14 cellular contexts compared by ENCODE assay signal in the genomic region with DNA sequence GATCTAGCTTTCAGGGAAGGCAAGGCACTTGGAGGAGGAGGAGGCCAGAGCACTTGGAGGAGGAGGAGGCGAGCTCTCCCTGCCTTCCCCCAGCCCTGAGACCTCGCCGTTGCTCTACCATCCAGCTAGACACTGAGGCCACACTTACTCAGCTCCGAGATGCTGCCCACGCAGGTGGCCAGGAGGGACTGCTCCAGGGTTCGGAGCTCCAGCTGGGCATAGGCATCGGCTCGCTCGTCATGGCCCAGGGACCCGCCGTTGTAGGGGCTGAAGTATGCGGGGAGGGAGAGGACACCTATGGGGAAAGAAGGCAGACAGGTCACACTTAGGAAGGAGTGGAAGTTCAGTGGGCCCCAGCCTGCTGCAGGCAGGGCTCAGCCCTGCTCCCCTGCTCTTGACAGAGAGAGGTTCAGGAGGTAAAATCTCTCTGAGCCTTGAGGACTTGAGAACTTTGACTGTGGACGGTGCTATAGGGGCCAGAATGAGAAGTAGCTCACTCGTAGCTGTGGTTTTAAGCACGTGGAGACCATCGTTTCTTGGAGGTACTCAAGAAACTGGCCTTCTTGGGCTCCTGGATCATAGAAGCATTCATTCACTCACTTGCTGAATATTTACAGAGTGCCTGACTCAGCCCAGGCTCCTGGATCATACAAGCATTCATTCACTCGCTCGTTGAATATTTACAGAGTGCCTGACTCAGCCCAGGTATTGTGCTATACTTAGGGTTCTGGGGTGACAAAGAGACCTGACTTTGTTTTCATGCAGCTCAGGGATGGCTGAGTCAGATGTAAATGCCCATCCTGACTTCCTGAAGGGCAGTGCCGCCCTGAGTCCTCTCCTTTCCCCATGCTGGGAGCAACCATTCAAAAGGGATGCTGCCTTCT.
DNase-seq lines count a peak whose midpoint lies in the region; ATAC-seq and TF ChIP-seq lines count a peak whose summit lies in the region.
"Had no signal": no experiment of that assay in that cellular context is flagged by ENCODE, and none has a peak within 500 bp of the region (broad histone marks: within the 10 kb centered on the region; RNA-seq: fewer than 3 reads in every experiment).

No MANE protein-coding gene starts in this region.

- H3K9me3 ChIP-seq in mammary epithelial cell (replicated peaks; ENCODE audit: insufficient read depth, low read length), result no peaks in the 10 kb centered on the region

- CTCF ChIA-PET in mammary epithelial cell (lab: Charles Lee; ENCODE audit: low non-redundant PET), result no interaction called here

- H3K4me3 ChIP-seq in mammary epithelial cell (replicated peaks in 1 of 3; ENCODE audit: insufficient read depth in 1 of 3, low read depth in 2 of 3, low read length in 3 of 3), result no peak overlapping the region
- H3K4me3 ChIP-seq: skin epidermis had no signal

- intact Hi-C loops in mammary epithelial cell (cut with micrococcal nuclease), result loop anchor here (1.0 to 5.0 kb wide), 2 partner anchors 58 to 70 kb away; no protein-coding TSS in a partner anchor

- H3K4me3 Mint-ChIP-seq in activated T-cell treated with anti-CD3 and anti-CD28 coated beads, Interleukin-2, amount 50 U/mL, for 4 hours, result no peak overlapping the region

- H3K27me3 ChIP-seq in mammary epithelial cell (ENCODE audit: insufficient read depth, low read length), result no peaks in the 10 kb centered on the region

- H2AFZ ChIP-seq in mammary epithelial cell (ENCODE audit: low read depth, low read length), result no peak overlapping the region

- H4K20me1 ChIP-seq in mammary epithelial cell (ENCODE audit: insufficient read depth, low read length), result no peaks in the 10 kb centered on the region

- dilution Hi-C loops in mammary epithelial cell (cut with HindIII; ENCODE audit: low sequenced_read_pairs), result loop anchor here (5.0 kb wide), 1 partner anchor 103 kb away; no protein-coding TSS in a partner anchor

- H3K27ac Mint-ChIP-seq in activated naive CD4-positive, alpha-beta T cell treated with anti-CD3 and anti-CD28 coated beads, Interleukin-2, amount 50 U/mL, for 72 hours, result peak overlapping the region in 1 of 2 donors; percentile 65

- 62% methylated on average over 10 of the region's 19 CpGs for WGBS in mammary epithelial cell (ENCODE audit: low coverage, missing lambda C conversion rate)

- H3K36me3 ChIP-seq in mammary epithelial cell (ENCODE audit: insufficient read depth, low read length), result no peaks in the 10 kb centered on the region

- peak; percentile 19 for DNase-seq in DMS153 (lab: John Stamatoyannopoulos, UW)
- DNase-seq in DMS153 treated with DMSO at 0.1 percent for 48 hours (lab: John Stamatoyannopoulos, UW; ENCODE audit: unreplicated experiment), result no peak
- DNase-seq in NCI-H226, result peak; percentile 57
- DNase-seq in mammary epithelial cell, result peak; percentile 97
- DNase-seq in renal cortical epithelial cell (ENCODE audit: low read depth), result peak; percentile 99
- no peak for DNase-seq in activated naive CD4-positive, alpha-beta T cell treated with anti-CD3 and anti-CD28 coated beads, Interleukin-2, amount 50 U/mL, for 72 hours (ENCODE audit: low spot score in 2 of 2)
- no peak for DNase-seq in activated T-cell treated with anti-CD3 and anti-CD28 coated beads, Interleukin-2, amount 50 U/mL, for 4 hours
- DNase-seq: activated naive CD4-positive, alpha-beta T cell; NCI-H1694 treated with DMSO at 0.1 percent for 48 hours; Right ventricle myocardium superior had no signal

- H3K4me2 ChIP-seq in mammary epithelial cell (ENCODE audit: insufficient read depth, low read depth, low read length), result peak overlapping the region; percentile 12

- H3K36me3 Mint-ChIP-seq in activated naive CD4-positive, alpha-beta T cell treated with anti-CD3 and anti-CD28 coated beads, Interleukin-2, amount 50 U/mL, for 72 hours, result no peaks in the 10 kb centered on the region
- no peaks in the 10 kb centered on the region for H3K36me3 Mint-ChIP-seq in activated T-cell treated with anti-CD3 and anti-CD28 coated beads, Interleukin-2, amount 50 U/mL, for 4 hours (ENCODE audit: insufficient read depth)

- H3K27me3 Mint-ChIP-seq in activated T-cell treated with anti-CD3 and anti-CD28 coated beads, Interleukin-2, amount 50 U/mL, for 4 hours (ENCODE audit: low read depth), result no peaks in the 10 kb centered on the region

- BruUV-seq in mammary epithelial cell (replicated peaks; lab: Mats Ljungman, UMichigan), result no TSS peak

- in situ Hi-C loops in mammary epithelial cell (cut with MboI; ENCODE audit: low sequenced_read_pairs in 2 of 2), result no loop called here

- no peak for ATAC-seq in HG02884 (IDR thresholded peaks at IDR 0.05; ENCODE audit: unreplicated experiment)
- ATAC-seq in activated naive CD4-positive, alpha-beta T cell treated with anti-CD3 and anti-CD28 coated beads, Interleukin-2, amount 50 U/mL, for 72 hours, result no peak
- ATAC-seq in activated T-cell treated with anti-CD3 and anti-CD28 coated beads, Interleukin-2, amount 50 U/mL, for 4 hours, result no peak
- ATAC-seq: activated CD4-positive, CD25-positive, alpha-beta regulatory T cell treated with anti-CD3 and anti-CD28 coated beads, Interleukin-2, amount 50 U/mL, for 24 hours had no signal

- peaks cover 19% of the 10 kb centered on the region for H3K4me1 ChIP-seq in mammary epithelial cell (ENCODE audit: insufficient read depth, low read length)

- H3K27ac ChIP-seq in mammary epithelial cell (ENCODE audit: insufficient read depth, low read depth, low read length), result peak overlapping the region; percentile 45
- H3K27ac ChIP-seq: 22Rv1, skin epidermis had no signal

- no peak for TF ChIP-seq CTCF in mammary epithelial cell (conservative IDR thresholded peaks at IDR 0.05 in 1 of 2, IDR thresholded peaks at IDR 0.05 in 1 of 2; ENCODE audit: extremely low read depth in 1 of 2, insufficient read depth in 1 of 2, low read depth in 1 of 2, low read length in 2 of 2)

- no peaks in the 10 kb centered on the region for H3K9me3 Mint-ChIP-seq in activated naive CD4-positive, alpha-beta T cell treated with anti-CD3 and anti-CD28 coated beads, Interleukin-2, amount 50 U/mL, for 72 hours
- H3K9me3 Mint-ChIP-seq in activated T-cell treated with anti-CD3 and anti-CD28 coated beads, Interleukin-2, amount 50 U/mL, for 4 hours, result no peaks in the 10 kb centered on the region

- H3K9ac ChIP-seq in mammary epithelial cell (ENCODE audit: insufficient read depth, low read length), result no peak overlapping the region

- no peaks in the 10 kb centered on the region for H3K79me2 ChIP-seq in mammary epithelial cell (ENCODE audit: insufficient read depth, low read length)

- H3K4me1 Mint-ChIP-seq in activated T-cell treated with anti-CD3 and anti-CD28 coated beads, Interleukin-2, amount 50 U/mL, for 4 hours (ENCODE audit: low read depth), result peaks cover 9% of the 10 kb centered on the region

Comparison
In these comparisons a context has a peak if more than half of its experiments do, and no peak if none do; other contexts are left out.
1. DNase-seq: peak in DMS153 (single experiment), NCI-H226 (single experiment), mammary epithelial cell (single experiment) and renal cortical epithelial cell (single experiment); none in DMS153 treated with DMSO at 0.1 percent for 48 hours (single experiment), activated naive CD4-positive, alpha-beta T cell treated with anti-CD3 and anti-CD28 coated beads, Interleukin-2, amount 50 U/mL, for 72 hours (0 of 2) and activated T-cell treated with anti-CD3 and anti-CD28 coated beads, Interleukin-2, amount 50 U/mL, for 4 hours (single experiment).